Comparison of ENCODE assay signal across 8 cellular contexts in the genomic region with DNA sequence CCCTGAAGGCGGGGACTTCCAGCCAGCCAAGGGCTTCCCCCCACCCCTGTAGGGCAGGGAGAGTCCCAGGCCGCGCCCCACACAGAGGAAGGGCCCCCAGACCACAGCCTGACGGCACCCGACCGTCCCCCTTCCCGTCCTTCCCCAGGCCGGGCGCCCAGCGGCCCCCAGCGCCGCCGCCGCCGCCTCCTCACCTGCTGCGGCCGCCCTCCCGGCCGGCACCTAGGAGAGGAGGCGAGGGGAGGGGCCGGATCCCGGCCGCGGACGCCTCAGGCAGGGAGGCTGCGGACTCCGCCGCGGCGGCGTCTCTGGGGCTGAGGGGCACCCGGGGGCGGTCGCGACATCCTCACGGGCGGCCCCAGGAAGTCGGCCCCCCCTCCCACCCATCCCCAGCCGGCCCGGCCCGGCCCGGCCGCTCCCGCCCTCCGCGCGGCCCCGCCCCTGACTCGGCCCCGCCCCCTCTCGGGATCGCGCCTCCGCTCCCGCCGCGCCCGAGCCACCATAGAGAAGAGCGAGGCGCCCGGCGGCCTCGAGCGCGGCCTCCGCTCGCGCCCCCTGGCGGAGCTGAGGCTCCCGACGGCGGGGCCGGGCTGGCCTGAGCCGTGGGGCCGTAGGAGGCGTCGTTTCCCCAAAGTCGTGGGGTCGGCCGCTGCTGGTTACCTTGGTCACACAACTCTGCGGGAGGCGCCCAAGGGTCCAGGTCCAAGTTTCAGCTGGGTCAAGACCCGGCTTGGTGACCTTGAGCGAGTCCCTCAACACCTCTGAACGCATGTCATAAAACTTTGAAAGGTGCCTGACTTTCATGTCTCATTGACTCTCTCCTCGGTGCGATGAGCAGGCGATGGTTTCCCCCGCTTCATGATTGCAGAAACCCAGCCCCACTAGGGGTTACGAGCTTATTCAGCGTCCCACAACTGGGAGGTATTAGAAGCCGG. TPM values are rescaled to one million over a fixed set of nuclear protein-coding genes. Genes with fewer than 3 reads are reported as not detected.
DNase-seq lines count a peak whose midpoint lies in the region; ATAC-seq and TF ChIP-seq lines count a peak whose summit lies in the region.

No MANE protein-coding gene starts in this region.

- H4K91ac ChIP-seq in IMR-90 (ENCODE audit: insufficient read depth, low read depth, low read length) = peak overlapping the region; percentile 80

- peak overlapping the region; percentile 89 for H3K14ac ChIP-seq in IMR-90 (replicated peaks; ENCODE audit: low read depth, low read length)

- in situ Hi-C loops in IMR-90 (cut with MboI; ENCODE audit: low sequenced_read_pairs) = no loop called here
- in situ Hi-C loops in Panc1 (cut with HindIII; ENCODE audit: low pct_unique_long_range_greater_than_20kb, low sequenced_read_pairs) = no loop called here

- peak overlapping the region; percentile 64; the same call in 1 of the 2 replicates for H3K56ac ChIP-seq in IMR-90 (ENCODE audit: extremely low read depth, insufficient read depth, low read length)

- peak overlapping the region; percentile 72; the same call in 1 of the 2 replicates for H2BK120ac ChIP-seq in IMR-90 (ENCODE audit: low read depth, low read length)

- H2BK5ac ChIP-seq in IMR-90 (ENCODE audit: low read depth, low read length, poor library complexity, severe bottlenecking) = peak overlapping the region; percentile 66

- H3K27me3 Mint-ChIP-seq in activated T-helper 1 cell treated with anti-CD3 and anti-CD28 coated beads, Interleukin-12 subunit alpha, Interleukin-12 subunit beta, Interleukin-2, Interleukin-4 antibody, amounts not matched to agents 30 ng/mL and 10 ng/mL and 1 ng/mL, durations not matched to agents 14 hours and 24 hours and 36 hours (ENCODE audit: insufficient read depth) = no peaks in the 10 kb centered on the region
- no peaks in the 10 kb centered on the region for H3K27me3 Mint-ChIP-seq in naive thymus-derived CD4-positive, alpha-beta T cell

- H3K4me1 ChIP-seq in IMR-90 (ENCODE audit: control insufficient read depth, insufficient read depth, low read length) = peaks cover 11% of the 10 kb centered on the region
- H3K4me1 ChIP-seq in Panc1 (ENCODE audit: control insufficient read depth, insufficient read depth, low read length) = peaks cover 20% of the 10 kb centered on the region
- peaks cover 13 to 27% of the 10 kb centered on the region in 2 donors for H3K4me1 ChIP-seq in naive thymus-derived CD4-positive, alpha-beta T cell (ENCODE audit: control insufficient read depth in 2 of 2, insufficient read depth in 2 of 2, low read length in 2 of 2)

- ATAC-seq in GM21528 (IDR thresholded peaks at IDR 0.05; ENCODE audit: low FRiP score, unreplicated experiment) = peak; percentile 71
- ATAC-seq in IMR-90 (ENCODE audit: low read depth) = peak; percentile 89
- peak; percentile 92 for ATAC-seq in Panc1
- peak; percentile 94 for ATAC-seq in naive thymus-derived CD4-positive, alpha-beta T cell

- CTCF ChIA-PET in IMR-90 (lab: Yijun Ruan, JAX) = interaction anchor here (0.7 to 0.9 kb wide), 4 partner anchors 25 to 92 kb away, joined by 3 to 4 read pairs (median 4); a partner anchor contains a TSS
- CTCF ChIA-PET in Panc1 (lab: Charles Lee) = interaction anchor here (0.8 to 1.2 kb wide), 2 partner anchors 14 to 54 kb away, joined by 3 to 6 read pairs; no protein-coding TSS in a partner anchor
- CTCF ChIA-PET in naive thymus-derived CD4-positive, alpha-beta T cell (lab: Charles Lee) = interaction anchor here (0.7 to 2.6 kb wide), 19 partner anchors 17 to 450 kb away, joined by 3 to 25 read pairs (median 4); a partner anchor contains a TSS

- peaks cover 5 to 39% of the 10 kb centered on the region in 2 experiments; a peak in 3 of 4 replicates for H3K79me1 ChIP-seq in IMR-90 (ENCODE audit: low read depth in 1 of 2, low read length in 2 of 2)

- no peaks in the 10 kb centered on the region for H3K27me3 ChIP-seq in IMR-90 (ENCODE audit: control insufficient read depth, insufficient read depth, low read length)
- no peaks in the 10 kb centered on the region for H3K27me3 ChIP-seq in Panc1 (ENCODE audit: control insufficient read depth, insufficient read depth, low read length)
- no peaks in the 10 kb centered on the region for H3K27me3 ChIP-seq in naive thymus-derived CD4-positive, alpha-beta T cell (ENCODE audit: control insufficient read depth in 2 of 2, insufficient read depth in 2 of 2, low read length in 2 of 2)

- TF ChIP-seq CTCF in IMR-90 (conservative IDR thresholded peaks at IDR 0.05; ENCODE audit: low read depth, low read length) (peak; percentile 87), Panc1 (IDR thresholded peaks at IDR 0.05) (peak; percentile 95)

- H3K18ac ChIP-seq in IMR-90 (ENCODE audit: low read depth, low read length) = peak overlapping the region; percentile 44

- H2AFZ ChIP-seq in IMR-90 (replicated peaks; ENCODE audit: low read length, poor library complexity) = peak overlapping the region; percentile 97

- H4K20me1 ChIP-seq in IMR-90 (ENCODE audit: insufficient read depth, low read length) = no peaks in the 10 kb centered on the region; the same call in 1 of the 2 replicates

- 0% methylated on average over 15 of the region's 92 CpGs; no CpG with 5 or more reads in 1 of the 2 experiments for WGBS in IMR-90 (ENCODE audit: extremely low coverage in 2 of 2, insufficient read length in 1 of 2), 2 experiments

- peak overlapping the region; percentile 33; the same call in 1 of the 2 replicates for H2AK5ac ChIP-seq in IMR-90 (ENCODE audit: low read depth, low read length)

- BruUV-seq in IMR-90 (replicated peaks; lab: Mats Ljungman, UMichigan) = no TSS peak
- no TSS peak for BruUV-seq in Panc1 (replicated peaks; lab: Mats Ljungman, UMichigan)

- H2BK20ac ChIP-seq in IMR-90 (ENCODE audit: low read depth, low read length) = peak overlapping the region; percentile 49; the same call in 1 of the 2 replicates

- intact Hi-C loops in IMR-90 (cut with micrococcal nuclease) = loop anchor here (1.0 to 2.0 kb wide), 4 partner anchors 26 to 108 kb away; a partner anchor contains a TSS
- intact Hi-C loops in Panc1 (cut with micrococcal nuclease; ENCODE audit: unreplicated experiment) = loop anchor here (2.0 kb wide), 1 partner anchor 88 kb away; no protein-coding TSS in a partner anchor
- intact Hi-C loops in activated T-helper 1 cell treated with anti-CD3 and anti-CD28 coated beads, Interleukin-12 subunit alpha, Interleukin-12 subunit beta, Interleukin-2, Interleukin-4 antibody, amounts not matched to agents 30 ng/mL and 10 ng/mL and 1 ng/mL, durations not matched to agents 14 hours and 24 hours and 36 hours (cut with micrococcal nuclease) = loop anchor here (1.0 kb wide), 12 partner anchors 9 to 128 kb away; a partner anchor contains a TSS
- intact Hi-C loops in naive thymus-derived CD4-positive, alpha-beta T cell (cut with micrococcal nuclease) = loop anchor here (1.0 to 2.0 kb wide), 18 partner anchors 15 to 547 kb away; a partner anchor contains a TSS

- no peaks in the 10 kb centered on the region for H3K9me3 ChIP-seq in IMR-90 (ENCODE audit: control insufficient read depth, insufficient read depth, low read length)
- H3K9me3 ChIP-seq in Panc1 (ENCODE audit: control insufficient read depth, insufficient read depth, low read depth, low read length) = no peaks in the 10 kb centered on the region
- no peaks in the 10 kb centered on the region for H3K9me3 ChIP-seq in naive thymus-derived CD4-positive, alpha-beta T cell (ENCODE audit: control insufficient read depth in 2 of 3, low read length in 3 of 3)

- peak overlapping the region; percentile 88 for H3K4ac ChIP-seq in IMR-90 (ENCODE audit: low read depth, low read length)

- H3K27ac ChIP-seq in IMR-90 (ENCODE audit: insufficient read depth, low read length) (peak overlapping the region; percentile 73), Panc1 (ENCODE audit: low read length) (peak overlapping the region; percentile 90)
- peak overlapping the region; percentile 89 for H3K27ac ChIP-seq in naive thymus-derived CD4-positive, alpha-beta T cell (ENCODE audit: low read depth, low read length)

- H3K9me1 ChIP-seq in IMR-90 (ENCODE audit: insufficient read depth, low read length) = peaks cover 14% of the 10 kb centered on the region

- peak; percentile 53 for DNase-seq in DMS53 treated with DMSO at 0.1 percent for 48 hours (lab: John Stamatoyannopoulos, UW; ENCODE audit: unreplicated experiment)
- peak; percentile 69 for DNase-seq in IMR-90
- no peak for DNase-seq in Panc1 (ENCODE audit: low read depth, low spot score)
- DNase-seq in activated T-helper 1 cell treated with anti-CD3 and anti-CD28 coated beads, Interleukin-12 subunit alpha, Interleukin-12 subunit beta, Interleukin-2, Interleukin-4 antibody, amounts not matched to agents 30 ng/mL and 10 ng/mL and 1 ng/mL, durations not matched to agents 14 hours and 24 hours and 36 hours (ENCODE audit: low spot score) = peak; percentile 87
- peak; percentile 78 for DNase-seq in fibroblast of gingiva (ENCODE audit: low read depth)
- DNase-seq in naive thymus-derived CD4-positive, alpha-beta T cell = peak; percentile 77 to 95 (median 89)
- peak; percentile 74 to 94 (median 84) for DNase-seq in stimulated activated naive CD4-positive, alpha-beta T cell (lab: John Stamatoyannopoulos, UW)

- H3K36me3 ChIP-seq in IMR-90 (ENCODE audit: control insufficient read depth, insufficient read depth, low read length) (no peaks in the 10 kb centered on the region), Panc1 (ENCODE audit: control insufficient read depth, insufficient read depth, low read length) (no peaks in the 10 kb centered on the region)
- no peaks in the 10 kb centered on the region for H3K36me3 ChIP-seq in naive thymus-derived CD4-positive, alpha-beta T cell (ENCODE audit: control insufficient read depth in 2 of 3, insufficient read depth in 3 of 3, low read length in 3 of 3)

- peak overlapping the region; percentile 71 for H3K9ac ChIP-seq in IMR-90 (ENCODE audit: low read depth, low read length)

- H3K36me3 Mint-ChIP-seq in activated T-helper 1 cell treated with anti-CD3 and anti-CD28 coated beads, Interleukin-12 subunit alpha, Interleukin-12 subunit beta, Interleukin-2, Interleukin-4 antibody, amounts not matched to agents 30 ng/mL and 10 ng/mL and 1 ng/mL, durations not matched to agents 14 hours and 24 hours and 36 hours (ENCODE audit: low read depth) = peaks cover 3% of the 10 kb centered on the region
- peaks cover 0 to 12% (median 0%) of the 10 kb centered on the region in 5 donors for H3K36me3 Mint-ChIP-seq in naive thymus-derived CD4-positive, alpha-beta T cell

- peak overlapping the region; percentile 92 for H3K4me2 ChIP-seq in IMR-90 (ENCODE audit: low read depth, low read length)

- POLR2A ChIA-PET in IMR-90 (lab: Charles Lee; ENCODE audit: unreplicated experiment) (no interaction called here), Panc1 (lab: Charles Lee) (no interaction called here)
- POLR2A ChIA-PET in naive thymus-derived CD4-positive, alpha-beta T cell (lab: Charles Lee) = interaction anchor here (0.6 to 2.3 kb wide), 30 partner anchors 10 to 490 kb away, joined by 3 to 20 read pairs (median 4); a partner anchor contains a TSS

- dilution Hi-C loops in IMR-90 (cut with HindIII; ENCODE audit: low sequenced_read_pairs, unreplicated experiment) = no loop called here

- peak; percentile 79 for TF ChIP-seq RAD21 in IMR-90 (IDR thresholded peaks at IDR 0.05; ENCODE audit: low read length)

- H3K23ac ChIP-seq in IMR-90 (ENCODE audit: low read depth, low read length) = peak overlapping the region; percentile 89

- H4K8ac ChIP-seq in IMR-90 (ENCODE audit: low read depth in 2 of 2, low read length in 2 of 2) = peak overlapping the region; percentile 78 to 96

- H2BK15ac ChIP-seq in IMR-90 (ENCODE audit: low read depth, low read length) = peak overlapping the region; percentile 66; the same call in 2 of the 3 replicates

- H4K5ac ChIP-seq in IMR-90 (ENCODE audit: low read depth, low read length) = peak overlapping the region; percentile 83

- peak overlapping the region; percentile 99 for H2AK9ac ChIP-seq in IMR-90 (replicated peaks; ENCODE audit: low read depth, low read length, poor library complexity)

- peak overlapping the region; percentile 93 for H3K4me3 Mint-ChIP-seq in activated T-helper 1 cell treated with anti-CD3 and anti-CD28 coated beads, Interleukin-12 subunit alpha, Interleukin-12 subunit beta, Interleukin-2, Interleukin-4 antibody, amounts not matched to agents 30 ng/mL and 10 ng/mL and 1 ng/mL, durations not matched to agents 14 hours and 24 hours and 36 hours
- H3K4me3 Mint-ChIP-seq in naive thymus-derived CD4-positive, alpha-beta T cell = peak overlapping the region; percentile 93 to 98 (median 94)

- H3K4me3 ChIP-seq in IMR-90 (ENCODE audit: insufficient read depth, low read depth, low read length) (peak overlapping the region; percentile 87), Panc1 (ENCODE audit: low read depth in 2 of 2, low read length in 2 of 2) (peak overlapping the region; percentile 72 to 95)
- H3K4me3 ChIP-seq in naive thymus-derived CD4-positive, alpha-beta T cell (ENCODE audit: low read length) = peak overlapping the region; percentile 93

- H3K27ac Mint-ChIP-seq in activated T-helper 1 cell treated with anti-CD3 and anti-CD28 coated beads, Interleukin-12 subunit alpha, Interleukin-12 subunit beta, Interleukin-2, Interleukin-4 antibody, amounts not matched to agents 30 ng/mL and 10 ng/mL and 1 ng/mL, durations not matched to agents 14 hours and 24 hours and 36 hours = peak overlapping the region; percentile 95
- H3K27ac Mint-ChIP-seq in naive thymus-derived CD4-positive, alpha-beta T cell = peak overlapping the region; percentile 89 to 97 (median 94)

- TF ChIP-seq POLR2A in IMR-90 (IDR thresholded peaks at IDR 0.05; ENCODE audit: low read depth, low read length) = no peak; the same call in 1 of the 2 replicates

- peaks cover 50% of the 10 kb centered on the region for H3K4me1 Mint-ChIP-seq in activated T-helper 1 cell treated with anti-CD3 and anti-CD28 coated beads, Interleukin-12 subunit alpha, Interleukin-12 subunit beta, Interleukin-2, Interleukin-4 antibody, amounts not matched to agents 30 ng/mL and 10 ng/mL and 1 ng/mL, durations not matched to agents 14 hours and 24 hours and 36 hours (ENCODE audit: low read depth)
- H3K4me1 Mint-ChIP-seq in naive thymus-derived CD4-positive, alpha-beta T cell = peaks cover 21 to 52% (median 44%) of the 10 kb centered on the region in 7 donors

- no peaks in the 10 kb centered on the region for H3K9me3 Mint-ChIP-seq in activated T-helper 1 cell treated with anti-CD3 and anti-CD28 coated beads, Interleukin-12 subunit alpha, Interleukin-12 subunit beta, Interleukin-2, Interleukin-4 antibody, amounts not matched to agents 30 ng/mL and 10 ng/mL and 1 ng/mL, durations not matched to agents 14 hours and 24 hours and 36 hours
- H3K9me3 Mint-ChIP-seq in naive thymus-derived CD4-positive, alpha-beta T cell = no peaks in the 10 kb centered on the region

RNA-seq across cellular contexts. Expression of a gene that starts 25.7 kb away (rescaled TPM):
- total RNA-seq in IMR-90 (2012; rRNA removed) = 19.2 and 20.8 TPM in 2 replicates
- polyA plus RNA-seq in IMR-90 (2012; rRNA removed) = 9.9 and 11.6 TPM in 2 replicates
- polyA plus RNA-seq in IMR-90 (2012; cell fraction: cytosol; rRNA removed) = 6.0 and 9.6 TPM in 2 replicates
- 9.5 and 13.1 TPM in 2 replicates for polyA plus RNA-seq in IMR-90 (2012; cell fraction: nucleus; rRNA removed; ENCODE audit: low replicate concordance)
- 38.4 TPM for total RNA-seq in Panc1 (2021; ENCODE audit: unreplicated experiment)
- 19.4 TPM for polyA plus RNA-seq in Panc1 (2012; ENCODE audit: insufficient read length)
- 28.1 and 28.2 TPM in 2 replicates for total RNA-seq in activated T-helper 1 cell treated with anti-CD3 and anti-CD28 coated beads, Interleukin-12 subunit alpha, Interleukin-12 subunit beta, Interleukin-2, Interleukin-4 antibody, amounts not matched to agents 30 ng/mL and 10 ng/mL and 1 ng/mL, durations not matched to agents 14 hours and 24 hours and 36 hours
- 10 to 100 TPM; 45.0 to 74.7 (median 55.7) TPM for total RNA-seq in naive thymus-derived CD4-positive, alpha-beta T cell
- polyA plus RNA-seq in naive thymus-derived CD4-positive, alpha-beta T cell = 10 to 100 TPM; 36.4 to 47.1 TPM

RNA-seq across cellular contexts. Expression of a gene that starts 30.5 kb away (rescaled TPM):
- 9.7 and 12.7 TPM in 2 replicates for total RNA-seq in IMR-90 (2012; rRNA removed)
- polyA plus RNA-seq in IMR-90 (2012; rRNA removed) = 8.8 and 10.8 TPM in 2 replicates
- polyA plus RNA-seq in IMR-90 (2012; cell fraction: cytosol; rRNA removed) = 8.1 and 11.1 TPM in 2 replicates
- polyA plus RNA-seq in IMR-90 (2012; cell fraction: nucleus; rRNA removed; ENCODE audit: low replicate concordance) = 15.5 and 17.2 TPM in 2 replicates
- total RNA-seq in Panc1 (2021; ENCODE audit: unreplicated experiment) = 25.9 TPM
- 14.1 TPM for polyA plus RNA-seq in Panc1 (2012; ENCODE audit: insufficient read length)
- 29.8 and 34.9 TPM in 2 replicates for total RNA-seq in activated T-helper 1 cell treated with anti-CD3 and anti-CD28 coated beads, Interleukin-12 subunit alpha, Interleukin-12 subunit beta, Interleukin-2, Interleukin-4 antibody, amounts not matched to agents 30 ng/mL and 10 ng/mL and 1 ng/mL, durations not matched to agents 14 hours and 24 hours and 36 hours
- 10 to 100 TPM; 15.0 to 34.2 (median 25.4) TPM for total RNA-seq in naive thymus-derived CD4-positive, alpha-beta T cell
- 10 to 100 TPM in 1 of 2 donors, 1 to 10 TPM in 1; 7.0 to 17.6 TPM for polyA plus RNA-seq in naive thymus-derived CD4-positive, alpha-beta T cell

RNA-seq across cellular contexts. Expression of a gene that starts 32.2 kb away (rescaled TPM):
- total RNA-seq in IMR-90 (2012; rRNA removed) = not detected in 2 replicates
- polyA plus RNA-seq in IMR-90 (2012; rRNA removed) = not detected in 2 replicates
- not detected in 2 replicates for polyA plus RNA-seq in IMR-90 (2012; cell fraction: cytosol; rRNA removed)
- polyA plus RNA-seq in IMR-90 (2012; cell fraction: nucleus; rRNA removed; ENCODE audit: low replicate concordance) = not detected in 2 replicates
- not detected for total RNA-seq in Panc1 (2021; ENCODE audit: unreplicated experiment)
- not detected for polyA plus RNA-seq in Panc1 (2012; ENCODE audit: insufficient read length)
- not detected in 2 replicates for total RNA-seq in activated T-helper 1 cell treated with anti-CD3 and anti-CD28 coated beads, Interleukin-12 subunit alpha, Interleukin-12 subunit beta, Interleukin-2, Interleukin-4 antibody, amounts not matched to agents 30 ng/mL and 10 ng/mL and 1 ng/mL, durations not matched to agents 14 hours and 24 hours and 36 hours
- not detected for total RNA-seq in naive thymus-derived CD4-positive, alpha-beta T cell
- not detected for polyA plus RNA-seq in naive thymus-derived CD4-positive, alpha-beta T cell

RNA-seq across cellular contexts. Expression of a gene that starts 52.9 kb away (rescaled TPM):
- total RNA-seq in IMR-90 (2012; rRNA removed) = 23.7 and 24.4 TPM in 2 replicates
- 18.0 and 18.6 TPM in 2 replicates for polyA plus RNA-seq in IMR-90 (2012; rRNA removed)
- polyA plus RNA-seq in IMR-90 (2012; cell fraction: cytosol; rRNA removed) = 17.3 and 19.2 TPM in 2 replicates
- 19.9 and 38.3 TPM in 2 replicates for polyA plus RNA-seq in IMR-90 (2012; cell fraction: nucleus; rRNA removed; ENCODE audit: low replicate concordance)
- total RNA-seq in Panc1 (2021; ENCODE audit: unreplicated experiment) = 35.5 TPM
- polyA plus RNA-seq in Panc1 (2012; ENCODE audit: insufficient read length) = 46.4 TPM
- 51.1 and 54.4 TPM in 2 replicates for total RNA-seq in activated T-helper 1 cell treated with anti-CD3 and anti-CD28 coated beads, Interleukin-12 subunit alpha, Interleukin-12 subunit beta, Interleukin-2, Interleukin-4 antibody, amounts not matched to agents 30 ng/mL and 10 ng/mL and 1 ng/mL, durations not matched to agents 14 hours and 24 hours and 36 hours
- 10 to 100 TPM in 4 of 5 experiments, 1 to 10 TPM in 1; 10.0 to 29.4 (median 21.8) TPM for total RNA-seq in naive thymus-derived CD4-positive, alpha-beta T cell
- 10 to 100 TPM in 1 of 2 donors, 1 to 10 TPM in 1; 6.1 to 10.7 TPM for polyA plus RNA-seq in naive thymus-derived CD4-positive, alpha-beta T cell

RNA-seq across cellular contexts. Expression of a gene that starts 58.4 kb away (rescaled TPM):
- total RNA-seq in IMR-90 (2012; rRNA removed) = not detected in 2 replicates
- not detected in 2 replicates for polyA plus RNA-seq in IMR-90 (2012; rRNA removed)
- not detected in 2 replicates for polyA plus RNA-seq in IMR-90 (2012; cell fraction: cytosol; rRNA removed)
- polyA plus RNA-seq in IMR-90 (2012; cell fraction: nucleus; rRNA removed; ENCODE audit: low replicate concordance) = not detected in 2 replicates
- not detected for total RNA-seq in Panc1 (2021; ENCODE audit: unreplicated experiment)
- polyA plus RNA-seq in Panc1 (2012; ENCODE audit: insufficient read length) = not detected
- total RNA-seq in activated T-helper 1 cell treated with anti-CD3 and anti-CD28 coated beads, Interleukin-12 subunit alpha, Interleukin-12 subunit beta, Interleukin-2, Interleukin-4 antibody, amounts not matched to agents 30 ng/mL and 10 ng/mL and 1 ng/mL, durations not matched to agents 14 hours and 24 hours and 36 hours = not detected in 2 replicates
- total RNA-seq in naive thymus-derived CD4-positive, alpha-beta T cell = under 1 TPM; 0.10 to 0.62 (median 0.29) TPM
- polyA plus RNA-seq in naive thymus-derived CD4-positive, alpha-beta T cell = under 1 TPM; 0.10 to 0.22 TPM
